In the genomic region with DNA sequence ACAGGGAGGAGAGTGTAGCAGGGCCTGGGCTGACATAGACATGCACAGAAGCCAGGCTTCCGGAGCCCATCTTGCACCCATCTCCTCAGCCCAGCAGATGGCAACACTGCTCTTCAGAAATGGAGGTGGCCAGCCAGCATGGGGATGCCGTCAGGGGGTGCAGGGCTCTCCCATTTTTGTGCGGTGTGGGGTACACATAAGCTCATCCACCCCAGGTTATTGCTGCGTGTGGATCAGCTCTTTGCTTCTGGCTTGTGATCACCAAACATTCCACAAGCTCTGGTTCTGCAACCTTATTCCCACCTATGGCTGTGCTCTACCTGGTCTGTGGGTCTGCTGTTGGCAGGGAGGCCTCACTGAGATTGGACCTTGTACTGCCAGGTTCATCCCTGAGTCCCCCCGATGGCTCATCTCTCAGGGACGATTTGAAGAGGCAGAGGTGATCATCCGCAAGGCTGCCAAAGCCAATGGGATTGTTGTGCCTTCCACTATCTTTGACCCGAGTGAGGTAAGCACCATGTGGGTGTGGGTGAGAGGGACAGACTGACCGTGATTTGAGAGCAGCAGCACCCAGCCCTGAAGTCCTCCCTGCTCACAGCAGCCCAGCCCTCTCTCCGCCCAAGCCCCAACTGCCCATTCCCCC, we compare ENCODE assay signal across 8 cellular contexts. TPM values are rescaled to one million over a fixed set of nuclear protein-coding genes. Genes with fewer than 3 reads are reported as not detected.
DNase-seq lines count a peak whose midpoint lies in the region; ATAC-seq, FAIRE-seq and TF ChIP-seq lines count a peak whose summit lies in the region.

No MANE protein-coding gene starts in this region.

- H3K36me3 ChIP-seq in HAP-1 (replicated peaks): peaks cover 19% of the 10 kb centered on the region
- peaks cover 1% of the 10 kb centered on the region for H3K36me3 ChIP-seq in bronchial epithelial cell (ENCODE audit: control insufficient read depth, insufficient read depth, low read length)
- H3K36me3 ChIP-seq in kidney epithelial cell (ENCODE audit: control insufficient read depth, insufficient read depth, low read length): no peaks in the 10 kb centered on the region

- peak; percentile 46; the same call in 1 of the 2 replicates for TF ChIP-seq CTCF in WTC11 (IDR thresholded peaks at IDR 0.05)
- peak; percentile 94 for TF ChIP-seq CTCF in bronchial epithelial cell (IDR thresholded peaks at IDR 0.05; ENCODE audit: insufficient read depth, low read length, severe bottlenecking)
- peak; percentile 88 for TF ChIP-seq CTCF in kidney epithelial cell (IDR thresholded peaks at IDR 0.05; ENCODE audit: insufficient read depth, low read length, poor library complexity, severe bottlenecking)

- no peak for TF ChIP-seq POLR2A in GM12892 (IDR thresholded peaks at IDR 0.05; ENCODE audit: low read depth, low read length)

- H3K27me3 ChIP-seq in HAP-1 (ENCODE audit: low read depth) (no peaks in the 10 kb centered on the region), bronchial epithelial cell (ENCODE audit: control insufficient read depth, insufficient read depth, low read length) (no peaks in the 10 kb centered on the region), kidney epithelial cell (ENCODE audit: control insufficient read depth, insufficient read depth, low read length) (no peaks in the 10 kb centered on the region)

- H3K4me1 ChIP-seq in HAP-1: no peaks in the 10 kb centered on the region

- POLR2A ChIA-PET in WTC11 (lab: Charles Lee): interaction anchor here (1.2 kb wide), 1 partner anchor 91 kb away, joined by 3 read pairs; no protein-coding TSS in a partner anchor

- FAIRE-seq in GM12892 (lab: Jason Lieb, UNC) (peak; percentile 79), bronchial epithelial cell (lab: Jason Lieb, UNC) (no peak)

- no peaks in the 10 kb centered on the region for H3K9me3 Mint-ChIP-seq in WTC11

- no peak overlapping the region for H3K27ac Mint-ChIP-seq in WTC11

- peaks cover 8% of the 10 kb centered on the region for H3K4me1 Mint-ChIP-seq in WTC11

- H3K4me3 Mint-ChIP-seq in WTC11: no peak overlapping the region

- in situ Hi-C loops in HAP-1 (cut with MboI; ENCODE audit: low sequenced_read_pairs): loop anchor here (10.0 kb wide), 1 partner anchor 118 kb away; no protein-coding TSS in a partner anchor

- CTCF ChIA-PET in WTC11 (lab: Charles Lee): interaction anchor here (0.6 to 4.2 kb wide), 29 partner anchors 8 to 652 kb away, joined by 3 to 62 read pairs (median 4); partner anchors contain the start of genes CCNI2, KIF3A, SLC22A4 and SLC22A5

- DNase-seq in GM12892 (ENCODE audit: insufficient read length): peak; percentile 66
- peak; percentile 20 to 41 for DNase-seq in HAP-1 (ENCODE audit: low spot score in 2 of 2)
- peak; percentile 62 for DNase-seq in MV-4-11 (lab: John Stamatoyannopoulos, UW)
- DNase-seq in WTC11 (ENCODE audit: low spot score): peak; percentile 74
- DNase-seq in bronchial epithelial cell (ENCODE audit: low read depth): peak; percentile 46
- DNase-seq in kidney epithelial cell (ENCODE audit: low read depth): no peak
- DNase-seq in stimulated activated CD4-positive, alpha-beta T cell treated with anti-CD3 and anti-CD28 coated beads, Interleukin-1b, Interleukin-23, amount 100 ng/mL, for 1 hour (ENCODE audit: low read depth in 2 of 2): peak; percentile 50 to 53
- no peak for DNase-seq in 8988T

- H3K36me3 Mint-ChIP-seq in WTC11: no peaks in the 10 kb centered on the region

- no peaks in the 10 kb centered on the region for H3K27me3 Mint-ChIP-seq in WTC11 (ENCODE audit: low read depth)

- peak; percentile 95 for ATAC-seq in WTC11

- no peaks in the 10 kb centered on the region for H3K9me3 ChIP-seq in HAP-1

- H3K4me3 ChIP-seq in HAP-1 (no peak overlapping the region), bronchial epithelial cell (ENCODE audit: low read depth, low read length) (no peak overlapping the region), kidney epithelial cell (ENCODE audit: low read depth, low read length) (no peak overlapping the region)

TF ChIP-seq in WTC11, 78 proteins besides CTCF, POLR2A, EP300 and RAD21:
- TF ChIP-seq, protein P1, sequence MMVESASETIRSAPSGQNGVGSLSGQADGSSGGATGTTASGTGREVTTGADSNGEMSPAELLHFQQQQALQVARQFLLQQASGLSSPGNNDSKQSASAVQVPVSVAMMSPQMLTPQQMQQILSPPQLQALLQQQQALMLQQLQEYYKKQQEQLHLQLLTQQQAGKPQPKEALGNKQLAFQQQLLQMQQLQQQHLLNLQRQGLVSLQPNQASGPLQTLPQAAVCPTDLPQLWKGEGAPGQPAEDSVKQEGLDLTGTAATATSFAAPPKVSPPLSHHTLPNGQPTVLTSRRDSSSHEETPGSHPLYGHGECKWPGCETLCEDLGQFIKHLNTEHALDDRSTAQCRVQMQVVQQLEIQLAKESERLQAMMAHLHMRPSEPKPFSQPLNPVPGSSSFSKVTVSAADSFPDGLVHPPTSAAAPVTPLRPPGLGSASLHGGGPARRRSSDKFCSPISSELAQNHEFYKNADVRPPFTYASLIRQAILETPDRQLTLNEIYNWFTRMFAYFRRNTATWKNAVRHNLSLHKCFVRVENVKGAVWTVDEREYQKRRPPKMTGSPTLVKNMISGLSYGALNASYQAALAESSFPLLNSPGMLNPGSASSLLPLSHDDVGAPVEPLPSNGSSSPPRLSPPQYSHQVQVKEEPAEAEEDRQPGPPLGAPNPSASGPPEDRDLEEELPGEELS (CRISPR knock-in tag; IDR thresholded peaks at IDR 0.05): no peak
- 0 out of 2 replicates have a peak, but pooled peaks have one; percentile 30 for TF ChIP-seq ETV6 (CRISPR knock-in tag; IDR thresholded peaks at IDR 0.05)

RNA-seq across cellular contexts. Expression of gene SLC22A5, which starts 17.3 kb away (rescaled TPM):
- 1.5 TPM for polyA plus RNA-seq in GM12892 (2012; ENCODE audit: missing spikeins)
- 3.6 to 4.9 TPM (median 4.4 TPM) in 3 replicates for total RNA-seq in WTC11 (2021)
- 7.1 and 9.6 TPM in 2 replicates for total RNA-seq in bronchial epithelial cell
- total RNA-seq in kidney epithelial cell: 13.2 and 19.1 TPM in 2 replicates

Comparison
In these comparisons a context has a peak if more than half of its experiments do, and no peak if none do; other contexts are left out.
1. DNase-seq: peak in GM12892 (single experiment), HAP-1 (2 of 2), MV-4-11 (single experiment), WTC11 (single experiment), bronchial epithelial cell (single experiment) and stimulated activated CD4-positive, alpha-beta T cell treated with anti-CD3 and anti-CD28 coated beads, Interleukin-1b, Interleukin-23, amount 100 ng/mL, for 1 hour (2 of 2); none in kidney epithelial cell (single experiment) and 8988T (single experiment).
2. Peak in every context shown above with its lines, with median percentiles within 50 percentile points of each other: CTCF ChIP-seq.